Comparison of ENCODE assay signal across 8 cellular contexts in genomic region chr3:182979103-182979697, GRCh38. TPM values are rescaled to one million over a fixed set of nuclear protein-coding genes. Genes with fewer than 3 reads are reported as not detected.
DNase-seq lines count a peak whose midpoint lies in the region; ATAC-seq, FAIRE-seq and TF ChIP-seq lines count a peak whose summit lies in the region.

No MANE protein-coding gene starts in this region.

- peaks cover 32% of the 10 kb centered on the region for H4K20me1 ChIP-seq in SK-N-SH (ENCODE audit: insufficient read depth)

- no peaks in the 10 kb centered on the region for H3K27me3 ChIP-seq in SK-N-SH (ENCODE audit: insufficient read depth)
- H3K27me3 ChIP-seq in psoas muscle (ENCODE audit: insufficient read depth in 3 of 3, low read length in 2 of 3): no peaks in the 10 kb centered on the region

- TF ChIP-seq CTCF in SK-N-SH (IDR thresholded peaks at IDR 0.05) (no peak), fibroblast of pulmonary artery (IDR thresholded peaks at IDR 0.05; ENCODE audit: low read length, missing control alignments) (no peak), psoas muscle (IDR thresholded peaks at IDR 0.05) (no peak)

- intact Hi-C loops in psoas muscle (cut with DNase I): no loop called here

- H3K27ac ChIP-seq in SK-N-SH (ENCODE audit: low read depth in 2 of 2, low read length in 1 of 2) (peak overlapping the region; percentile 47 to 71; a peak in 2 of 4 replicates), psoas muscle (peak overlapping the region; percentile 89)

- peak overlapping the region; percentile 79; the same call in 1 of the 2 replicates for H2AFZ ChIP-seq in SK-N-SH (ENCODE audit: low read depth)

- no peaks in the 10 kb centered on the region for H3K27me3 Mint-ChIP-seq in activated T-cell treated with anti-CD3 and anti-CD28 coated beads, Interleukin-2, amount 50 U/mL, for 24 hours

- peaks cover 7% of the 10 kb centered on the region for H3K36me3 Mint-ChIP-seq in activated T-cell treated with anti-CD3 and anti-CD28 coated beads, Interleukin-2, amount 50 U/mL, for 24 hours (ENCODE audit: low read depth)

- peak overlapping the region; percentile 86 for H3K9ac ChIP-seq in SK-N-SH

- H3K4me1 Mint-ChIP-seq in activated T-cell treated with anti-CD3 and anti-CD28 coated beads, Interleukin-2, amount 50 U/mL, for 24 hours (ENCODE audit: low read depth): peaks cover 41% of the 10 kb centered on the region

- peak overlapping the region; percentile 88 for H3K4me3 Mint-ChIP-seq in activated T-cell treated with anti-CD3 and anti-CD28 coated beads, Interleukin-2, amount 50 U/mL, for 24 hours

- H3K36me3 ChIP-seq in SK-N-SH (replicated peaks in 1 of 2; ENCODE audit: control insufficient read depth in 1 of 2, insufficient read depth in 2 of 2, low read length in 1 of 2): no peaks in the 10 kb centered on the region
- no peaks in the 10 kb centered on the region for H3K36me3 ChIP-seq in psoas muscle (ENCODE audit: insufficient read depth in 1 of 2, low read depth in 1 of 2)

- FAIRE-seq in RCC 7860 (lab: Jason Lieb, UNC): no peak

- WGBS in SK-N-SH (ENCODE audit: low lambda C conversion rate): 3% methylated on average over 10 of the region's 10 CpGs
- WGBS in psoas muscle, 3 donors: 2% methylated on average over 10 of the region's 10 CpGs

- peak overlapping the region; percentile 89 for H3K27ac Mint-ChIP-seq in activated T-cell treated with anti-CD3 and anti-CD28 coated beads, Interleukin-2, amount 50 U/mL, for 24 hours

- H3K4me1 ChIP-seq in SK-N-SH (ENCODE audit: control insufficient read depth in 1 of 2, insufficient read depth in 2 of 2, low read depth in 1 of 2, low read length in 1 of 2): peaks cover 0 to 12% of the 10 kb centered on the region in 2 experiments; a peak in 3 of 4 replicates
- H3K4me1 ChIP-seq in psoas muscle: peaks cover 25% of the 10 kb centered on the region

- H3K4me3 ChIP-seq in SK-N-SH (ENCODE audit: low read depth in 2 of 2, low read length in 1 of 2) (peak overlapping the region; percentile 77 to 90), fibroblast of pulmonary artery (replicated peaks; ENCODE audit: low read depth, low read length) (peak overlapping the region; percentile 83), psoas muscle (peak overlapping the region; percentile 95)

- no peak for TF ChIP-seq RAD21 in SK-N-SH (IDR thresholded peaks at IDR 0.05; ENCODE audit: low read length)

- H3F3A ChIP-seq in SK-N-SH (replicated peaks; ENCODE audit: insufficient read depth): peaks cover 12% of the 10 kb centered on the region

- no peaks in the 10 kb centered on the region for H3K9me2 ChIP-seq in SK-N-SH

- no peak for DNase-seq in activated T-cell treated with anti-CD3 and anti-CD28 coated beads, Interleukin-2, amount 50 U/mL, for 24 hours
- DNase-seq in activated T-cell treated with anti-CD3 and anti-CD28 coated beads, Interleukin-2, amount 50 U/mL, for 1 hour: no peak
- no peak for DNase-seq in SK-N-SH
- DNase-seq in fibroblast of pulmonary artery (ENCODE audit: low read depth): no peak
- no peak for DNase-seq in psoas muscle
- no peak for DNase-seq in NCI-H187 treated with DMSO at 0.1 percent for 48 hours (lab: John Stamatoyannopoulos, UW)
- DNase-seq in SHP77 (lab: John Stamatoyannopoulos, UW): no peak
- DNase-seq in RCC 7860 (ENCODE audit: low spot score): no peak

- CTCF ChIA-PET in SK-N-SH (lab: Yijun Ruan, JAX): interaction anchor here (1.7 kb wide), 1 partner anchor 49 kb away, joined by 3 read pairs; no protein-coding TSS in a partner anchor

- H3K79me2 ChIP-seq in SK-N-SH (ENCODE audit: insufficient read depth): peaks cover 56% of the 10 kb centered on the region

- peak overlapping the region; percentile 84 for H3K4me2 ChIP-seq in SK-N-SH

- POLR2A ChIA-PET in SK-N-SH (lab: Yijun Ruan, JAX): no interaction called here

- no peak for TF ChIP-seq EP300 in SK-N-SH (IDR thresholded peaks at IDR 0.05; ENCODE audit: borderline replicate concordance in 1 of 2, low read depth in 1 of 2, low read length in 1 of 2)

- H3K9me3 ChIP-seq in SK-N-SH: no peaks in the 10 kb centered on the region
- no peaks in the 10 kb centered on the region for H3K9me3 ChIP-seq in psoas muscle

- peak in 1 of 4 donors; percentile 54 for ATAC-seq in psoas muscle

- no peaks in the 10 kb centered on the region for H3K9me3 Mint-ChIP-seq in activated T-cell treated with anti-CD3 and anti-CD28 coated beads, Interleukin-2, amount 50 U/mL, for 24 hours

TF ChIP-seq in SK-N-SH, 30 proteins besides CTCF, POLR2A, EP300 and RAD21:
- TF ChIP-seq SMC3 (IDR thresholded peaks at IDR 0.05; ENCODE audit: low read depth, low read length) (no peak), ZBTB33 (IDR thresholded peaks at IDR 0.05; ENCODE audit: borderline replicate concordance, low read depth) (no peak), RFX5 (IDR thresholded peaks at IDR 0.05; ENCODE audit: low read length) (no peak), GABPA (IDR thresholded peaks at IDR 0.05; ENCODE audit: low read depth) (no peak), USF1 (IDR thresholded peaks at IDR 0.05; ENCODE audit: borderline replicate concordance, low read depth) (no peak), RXRA (IDR thresholded peaks at IDR 0.05; ENCODE audit: borderline replicate concordance, low read depth) (no peak)

RNA-seq across cellular contexts. Expression of gene DCUN1D1, which starts 1.1 kb away (rescaled TPM):
- polyA plus RNA-seq in SK-N-SH (2012; rRNA removed): 4.5 and 6.0 TPM in 2 replicates
- 8.1 and 12.6 TPM in 2 replicates for polyA plus RNA-seq in SK-N-SH (2012; cell fraction: cytosol; rRNA removed)
- 3.7 and 9.7 TPM in 2 replicates for polyA plus RNA-seq in SK-N-SH (2012; cell fraction: nucleus; rRNA removed)
- total RNA-seq in psoas muscle: 10 to 100 TPM; 41.5 to 97.8 (median 50.7) TPM
- polyA plus RNA-seq in psoas muscle: 10 to 100 TPM; 11.6 to 57.7 (median 25.8) TPM
